In genomic region chr15:90837052-90837621, GRCh38 we compare ENCODE assay signal across 12 cellular contexts. TPM values are rescaled to one million over a fixed set of nuclear protein-coding genes. Genes with fewer than 3 reads are reported as not detected.
A peak's percentile ranks its signal among the peaks of the same experiment; 100 is the strongest.
DNase-seq lines count a peak whose midpoint lies in the region; ATAC-seq, FAIRE-seq and TF ChIP-seq lines count a peak whose summit lies in the region.
"Had no signal": no experiment of that assay in that cellular context is flagged by ENCODE, and none has a peak within 500 bp of the region (broad histone marks: within the 10 kb centered on the region; RNA-seq: fewer than 3 reads in every experiment).

No MANE protein-coding gene starts in this region.

- peak overlapping the region; percentile 28 for H3K4me2 ChIP-seq in K562 (ENCODE audit: insufficient read depth, low read length)

- POLR2A ChIA-PET in CD8-positive, alpha-beta memory T cell (lab: Charles Lee), result interaction anchor here (0.6 to 1.1 kb wide), 2 partner anchors 23 to 27 kb away, joined by 3 to 9 read pairs; no protein-coding TSS in a partner anchor
- POLR2A ChIA-PET in K562 (lab: Yijun Ruan, JAX), result interaction anchor here (0.6 to 0.9 kb wide), 3 partner anchors 39 to 1213 kb away, joined by 3 read pairs; no protein-coding TSS in a partner anchor

- H3K9me1 ChIP-seq in K562 (ENCODE audit: control insufficient read depth, insufficient read depth, low read length), result no peaks in the 10 kb centered on the region

- peak overlapping the region; percentile 37 to 88; a peak in 3 of 4 replicates for H3K9ac ChIP-seq in K562 (ENCODE audit: insufficient read depth in 1 of 2, low read depth in 2 of 2, low read length in 2 of 2)

- ATAC-seq in K562 (no peak), GM18511 (IDR thresholded peaks at IDR 0.05; ENCODE audit: unreplicated experiment) (no peak)

- H3K4me1 ChIP-seq in CD8-positive, alpha-beta memory T cell (ENCODE audit: insufficient read depth, low read length), result peaks cover 28% of the 10 kb centered on the region
- peaks cover 58 to 66% of the 10 kb centered on the region in 2 experiments for H3K4me1 ChIP-seq in K562 (replicated peaks in 1 of 2; ENCODE audit: control insufficient read depth in 2 of 2, insufficient read depth in 2 of 2, low read length in 2 of 2)
- H3K4me1 ChIP-seq in small intestine (ENCODE audit: control insufficient read depth in 2 of 2, insufficient read depth in 1 of 2, low read depth in 1 of 2, low read length in 1 of 2), result peaks cover 0 to 6% of the 10 kb centered on the region in 2 donors

- H3K9me3 ChIP-seq in CD8-positive, alpha-beta memory T cell (ENCODE audit: low read length), result no peaks in the 10 kb centered on the region
- no peaks in the 10 kb centered on the region for H3K9me3 ChIP-seq in K562 (replicated peaks; ENCODE audit: control insufficient read depth, insufficient read depth, low read depth, low read length)
- H3K9me3 ChIP-seq in small intestine (ENCODE audit: control insufficient read depth, low read depth), result no peaks in the 10 kb centered on the region
- H3K9me3 ChIP-seq: heart left ventricle, SJCRH30 had no signal

- TF ChIP-seq EP300 in K562 (IDR thresholded peaks at IDR 0.05; ENCODE audit: low read length), result no peak

- no peak for TF ChIP-seq POLR2A in K562 (conservative IDR thresholded peaks at IDR 0.05)

- H3K4me3 ChIP-seq in CD8-positive, alpha-beta memory T cell (ENCODE audit: low read length), result no peak overlapping the region
- no peak overlapping the region for H3K4me3 ChIP-seq in K562
- no peak overlapping the region for H3K4me3 ChIP-seq in small intestine (ENCODE audit: low read depth in 1 of 2, low read length in 2 of 2)
- H3K4me3 ChIP-seq: heart left ventricle, SJCRH30 had no signal

- H3K9me3 Mint-ChIP-seq in CD8-positive, alpha-beta memory T cell, result no peaks in the 10 kb centered on the region
- no peaks in the 10 kb centered on the region for H3K9me3 Mint-ChIP-seq in T-helper 2 cell treated with Interferon-gamma antibody and Interleukin-4, amounts not matched to agents 5 μg/mL and 100 μg/mL, for 36 hours

- H2AFZ ChIP-seq in K562 (ENCODE audit: low read depth, low read length), result peak overlapping the region; percentile 83

- H3K27me3 Mint-ChIP-seq in CD8-positive, alpha-beta memory T cell, result peaks cover 0 to 3% of the 10 kb centered on the region in 2 donors
- H3K27me3 Mint-ChIP-seq in T-helper 2 cell treated with Interferon-gamma antibody and Interleukin-4, amounts not matched to agents 5 μg/mL and 100 μg/mL, for 36 hours (ENCODE audit: low read depth), result no peaks in the 10 kb centered on the region

- no peaks in the 10 kb centered on the region for H3K79me2 ChIP-seq in K562 (ENCODE audit: control insufficient read depth, insufficient read depth, low read length)

- peak overlapping the region in 7 of 8 donors; percentile 83 to 99 (median 93) for H3K27ac Mint-ChIP-seq in CD8-positive, alpha-beta memory T cell
- H3K27ac Mint-ChIP-seq in T-helper 2 cell treated with Interferon-gamma antibody and Interleukin-4, amounts not matched to agents 5 μg/mL and 100 μg/mL, for 36 hours, result peak overlapping the region; percentile 85

- no peak overlapping the region for H3K27ac ChIP-seq in CD8-positive, alpha-beta memory T cell (ENCODE audit: low read depth, low read length)
- peak overlapping the region; percentile 53; the same call in 2 of the 3 replicates for H3K27ac ChIP-seq in K562 (ENCODE audit: extremely low read depth, low read depth, low read length)
- H3K27ac ChIP-seq in small intestine (ENCODE audit: low read depth in 1 of 2, low read length in 1 of 2), result no peak overlapping the region
- H3K27ac ChIP-seq: heart left ventricle had no signal

- in situ Hi-C loops in K562 (cut with MboI), result no loop called here

- H3K36me3 ChIP-seq in CD8-positive, alpha-beta memory T cell (ENCODE audit: insufficient read depth, low read length), result no peaks in the 10 kb centered on the region
- H3K36me3 ChIP-seq in K562 (ENCODE audit: control insufficient read depth, insufficient read depth, low read length) (no peaks in the 10 kb centered on the region), small intestine (ENCODE audit: control insufficient read depth in 2 of 2, insufficient read depth in 2 of 2, low read length in 2 of 2) (no peaks in the 10 kb centered on the region)
- H3K36me3 ChIP-seq: heart left ventricle, SJCRH30 had no signal

- peaks cover 0 to 1% (median 0%) of the 10 kb centered on the region in 3 donors for H3K36me3 Mint-ChIP-seq in CD8-positive, alpha-beta memory T cell
- peaks cover 2% of the 10 kb centered on the region for H3K36me3 Mint-ChIP-seq in T-helper 2 cell treated with Interferon-gamma antibody and Interleukin-4, amounts not matched to agents 5 μg/mL and 100 μg/mL, for 36 hours (ENCODE audit: low read depth)

- CTCF ChIA-PET in CD8-positive, alpha-beta memory T cell (lab: Charles Lee), result interaction anchor here (1.4 to 1.5 kb wide), 3 partner anchors 8 to 189 kb away, joined by 3 to 5 read pairs (median 4); no protein-coding TSS in a partner anchor
- CTCF ChIA-PET in K562 (lab: Yijun Ruan, JAX; ENCODE audit: low intra/inter-chr PET ratio), result no interaction called here

- H4K20me1 ChIP-seq in K562 (replicated peaks; ENCODE audit: control insufficient read depth, insufficient read depth, low read length), result no peaks in the 10 kb centered on the region

- no peak for TF ChIP-seq RAD21 in K562 (CRISPR knock-in tag; conservative IDR thresholded peaks at IDR 0.05 in 1 of 2, IDR thresholded peaks at IDR 0.05 in 1 of 2)

- BruUV-seq in K562 (replicated peaks; lab: Mats Ljungman, UMichigan), result no TSS peak

- H3K4me1 Mint-ChIP-seq in CD8-positive, alpha-beta memory T cell, result peaks cover 16 to 27% (median 23%) of the 10 kb centered on the region in 3 donors
- peaks cover 59% of the 10 kb centered on the region for H3K4me1 Mint-ChIP-seq in T-helper 2 cell treated with Interferon-gamma antibody and Interleukin-4, amounts not matched to agents 5 μg/mL and 100 μg/mL, for 36 hours (ENCODE audit: low read depth)

- WGBS in K562 (ENCODE audit: insufficient coverage, low coverage, missing lambda C conversion rate), result 41% methylated on average over 16 of the region's 16 CpGs
- WGBS in small intestine, 3 donors, result 58 to 76% (median 71%) methylated on average over 16 of the region's 16 CpGs

- intact Hi-C loops in K562 (cut with micrococcal nuclease), result no loop called here

- TF ChIP-seq CTCF in K562 (IDR thresholded peaks at IDR 0.05 in 2 of 3, conservative IDR thresholded peaks at IDR 0.05 in 1 of 3; ENCODE audit: insufficient read depth in 2 of 3, low read depth in 1 of 3, low read length in 3 of 3), result no peak

- no peak for DNase-seq in CD8-positive, alpha-beta memory T cell
- DNase-seq in T-helper 2 cell treated with Interferon-gamma antibody and Interleukin-4, amounts not matched to agents 5 μg/mL and 100 μg/mL, for 36 hours (ENCODE audit: low spot score), result peak; percentile 73
- peak in 1 of 4 experiments; percentile 40 for DNase-seq in K562 (ENCODE audit: extremely low read depth in 1 of 4, low spot score in 3 of 4)
- peak; percentile 44 for DNase-seq in small intestine
- DNase-seq in cerebellar nuclear complex (lab: John Stamatoyannopoulos, UW), result no peak
- DNase-seq in SHP77 (lab: John Stamatoyannopoulos, UW), result no peak
- DNase-seq in middle frontal gyrus (ENCODE audit: extremely low spot score, low spot score), result no peak
- DNase-seq: left cardiac atrium, substantia nigra had no signal

- no peak for FAIRE-seq in K562 (lab: Jason Lieb, UNC)
- no peak for FAIRE-seq in small intestine (lab: Jason Lieb, UNC)

- no peaks in the 10 kb centered on the region for H3K27me3 ChIP-seq in CD8-positive, alpha-beta memory T cell (ENCODE audit: insufficient read depth, low read length, poor library complexity, severe bottlenecking)
- no peaks in the 10 kb centered on the region for H3K27me3 ChIP-seq in K562 (ENCODE audit: control insufficient read depth in 2 of 2, insufficient read depth in 2 of 2, low read length in 2 of 2)
- no peaks in the 10 kb centered on the region for H3K27me3 ChIP-seq in small intestine (ENCODE audit: control insufficient read depth in 2 of 2, insufficient read depth in 2 of 2, low read length in 2 of 2)
- H3K27me3 ChIP-seq: heart left ventricle, SJCRH30 had no signal

- peak overlapping the region in 4 of 7 donors; percentile 2 to 53 (median 21) for H3K4me3 Mint-ChIP-seq in CD8-positive, alpha-beta memory T cell
- peak overlapping the region; percentile 69 for H3K4me3 Mint-ChIP-seq in T-helper 2 cell treated with Interferon-gamma antibody and Interleukin-4, amounts not matched to agents 5 μg/mL and 100 μg/mL, for 36 hours

RNA-seq across cellular contexts. Expression of gene FURIN, which starts 31.3 kb away (rescaled TPM):
- 100 to 1,000 TPM; 121 to 124 TPM for total RNA-seq in CD8-positive, alpha-beta memory T cell
- 11.7 TPM for polyA plus RNA-seq in CD8-positive, alpha-beta memory T cell
- total RNA-seq in K562 (2011; cell fraction: chromatin; rRNA removed; ENCODE audit: low replicate concordance), result 29.3 and 88.9 TPM in 2 replicates
- total RNA-seq in K562 (2011; cell fraction: nucleolus; rRNA removed), result 101 and 110 TPM in 2 replicates
- 63.1 TPM in 2 replicates for total RNA-seq in K562 (2011; cell fraction: nucleoplasm; rRNA removed)
- total RNA-seq in K562 (2014; rRNA removed) (49.9 and 69.9 TPM in 2 replicates), K562 (2014; rRNA removed; fragmentation: Illumina TruSeq; extraction: Trizol) (10.0 and 11.7 TPM in 2 replicates), K562 (2015; rRNA removed; fragmentation: Illumina TruSeq; extraction: Trizol) (34.8 and 36.0 TPM in 2 replicates), K562 (2021) (93.5 and 99.9 TPM in 2 replicates)
- polyA plus RNA-seq in K562 (2011; rRNA removed) (22.4 and 30.8 TPM in 2 replicates), K562 (2014; fragmentation: Illumina TruSeq; extraction: Trizol) (36.4 and 61.7 TPM in 2 replicates), K562 (2014; fragmentation: Nextera tagmentation; extraction: Ambion mirVana) (1 to 10 TPM in 1 of 2 experiments, under 1 TPM in 1; 0.92 to 1.1 TPM), K562 (2014; rRNA removed) (49.1 and 50.3 TPM in 2 replicates), small intestine (10 to 100 TPM; 22.8 to 52.5 (median 24.6) TPM)
- polyA plus RNA-seq in K562 (2011; cell fraction: cytosol; rRNA removed), result 31.2 and 60.1 TPM in 2 replicates
- polyA plus RNA-seq in K562 (2011; cell fraction: nucleus; rRNA removed), result 42.7 and 71.3 TPM in 2 replicates
- polyA plus RNA-seq in K562 (2012), result 74.8 and 95.4 TPM in 2 replicates
- polyA minus RNA-seq in K562 (2011; rRNA and poly(A)+ RNA removed), result 12.3 and 17.9 TPM in 2 replicates
- 47.5 and 65.9 TPM in 2 replicates for polyA minus RNA-seq in K562 (2011; cell fraction: cytosol; rRNA and poly(A)+ RNA removed)
- 24.6 and 32.0 TPM in 2 replicates for polyA minus RNA-seq in K562 (2011; cell fraction: nucleus; rRNA and poly(A)+ RNA removed)

RNA-seq across cellular contexts. Expression of gene FES, which starts 47.2 kb away (rescaled TPM):
- 1 to 10 TPM; 2.5 to 2.6 TPM for total RNA-seq in CD8-positive, alpha-beta memory T cell
- polyA plus RNA-seq in CD8-positive, alpha-beta memory T cell, result 0.28 TPM
- total RNA-seq in K562 (2011; cell fraction: chromatin; rRNA removed; ENCODE audit: low replicate concordance), result 3.7 and 18.5 TPM in 2 replicates
- 5.1 and 10.8 TPM in 2 replicates for total RNA-seq in K562 (2011; cell fraction: nucleolus; rRNA removed)
- total RNA-seq in K562 (2011; cell fraction: nucleoplasm; rRNA removed), result 3.3 and 6.0 TPM in 2 replicates
- total RNA-seq in K562 (2014; rRNA removed) (0.86 and 1.6 TPM in 2 replicates), K562 (2014; rRNA removed; fragmentation: Illumina TruSeq; extraction: Trizol) (0.73 and 1.1 TPM in 2 replicates), K562 (2015; rRNA removed; fragmentation: Illumina TruSeq; extraction: Trizol) (0.72 and 1.1 TPM in 2 replicates), K562 (2021) (1.3 and 2.6 TPM in 2 replicates)
- polyA plus RNA-seq in K562 (2011; rRNA removed) (0.38 and 1.0 TPM in 2 replicates), K562 (2014; fragmentation: Illumina TruSeq; extraction: Trizol) (0.55 and 0.66 TPM in 2 replicates), K562 (2014; fragmentation: Nextera tagmentation; extraction: Ambion mirVana) (under 1 TPM; 0.82 to 0.91 TPM), K562 (2014; rRNA removed) (0.78 and 2.5 TPM in 2 replicates), small intestine (10 to 100 TPM in 1 of 3 donors, 1 to 10 TPM in 1, under 1 TPM in 1; 0.89 to 17.2 (median 4.6) TPM)
- 0.83 and 1.2 TPM in 2 replicates for polyA plus RNA-seq in K562 (2011; cell fraction: cytosol; rRNA removed)
- 4.8 and 6.6 TPM in 2 replicates for polyA plus RNA-seq in K562 (2011; cell fraction: nucleus; rRNA removed)
- 1.1 and 2.8 TPM in 2 replicates for polyA plus RNA-seq in K562 (2012)
- 0.14 and 0.45 TPM in 2 replicates for polyA minus RNA-seq in K562 (2011; rRNA and poly(A)+ RNA removed)
- 0.86 and 2.5 TPM in 2 replicates for polyA minus RNA-seq in K562 (2011; cell fraction: cytosol; rRNA and poly(A)+ RNA removed)
- 4.0 and 4.3 TPM in 2 replicates for polyA minus RNA-seq in K562 (2011; cell fraction: nucleus; rRNA and poly(A)+ RNA removed)

Comparison
In these comparisons a context has a peak if more than half of its experiments do, and no peak if none do; other contexts are left out.
1. DNase-seq: peak in T-helper 2 cell treated with Interferon-gamma antibody and Interleukin-4, amounts not matched to agents 5 μg/mL and 100 μg/mL, for 36 hours (single experiment) and small intestine (single experiment); none in CD8-positive, alpha-beta memory T cell (0 of 5), cerebellar nuclear complex (0 of 2), SHP77 (0 of 2) and middle frontal gyrus (single experiment).